In the genomic region with DNA sequence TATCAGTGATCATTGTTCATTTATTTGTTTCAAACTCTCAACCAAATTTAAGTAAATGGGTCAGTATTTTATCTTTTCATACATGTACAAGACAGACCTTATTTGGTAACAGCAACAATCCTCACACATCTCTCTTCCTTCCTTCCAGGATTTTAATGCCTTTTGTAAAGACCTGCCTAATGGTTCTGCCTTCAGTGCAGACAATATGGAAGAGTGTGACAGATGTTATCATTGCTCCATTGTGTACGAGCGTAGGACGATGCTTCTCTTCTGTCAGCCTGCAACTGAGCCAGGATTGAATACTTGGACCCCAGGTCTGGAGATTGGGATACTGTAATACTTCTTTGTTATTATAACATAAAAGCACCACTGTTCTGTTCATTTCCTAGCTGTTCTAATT, we compare ENCODE assay signal across 22 cellular contexts. TPM values are rescaled to one million over a fixed set of nuclear protein-coding genes. Genes with fewer than 3 reads are reported as not detected.
"Had no signal": no experiment of that assay in that cellular context is flagged by ENCODE, and none has a peak within 500 bp of the region (broad histone marks: within the 10 kb centered on the region; RNA-seq: fewer than 3 reads in every experiment).

No MANE protein-coding gene starts in this region.

- H3K4me3 ChIP-seq: adrenal gland, esophagus squamous epithelium, skin epidermis had no signal

- H3K79me2 ChIP-seq: parathyroid adenoma had no signal

- FAIRE-seq: endometrium, islet of Langerhans had no signal

- DNase-seq: activated CD4-positive, alpha-beta memory T cell treated with anti-CD3 and anti-CD28 coated beads for 36 hours; activated CD4-positive, alpha-beta T cell treated with anti-CD3 and anti-CD28 coated beads for 36 hours; activated CD8-positive, alpha-beta memory T cell treated with anti-CD3 and anti-CD28 coated beads, Interleukin-2, amount 10 ng/mL, durations not matched to agents 7 days and 5 days; activated T-cell treated with anti-CD3 and anti-CD28 coated beads, Interleukin-2, amount 50 U/mL, for 1 hour; adrenal gland; esophagus squamous epithelium; foreskin fibroblast; natural killer cell; stimulated activated CD4-positive, alpha-beta T cell treated with anti-CD3 and anti-CD28 coated beads, Interleukin-15, amount 100 ng/mL, for 24 hours; stimulated activated CD4-positive, alpha-beta T cell treated with anti-CD3 and anti-CD28 coated beads, Interleukin-4, amount 100 ng/mL, for 1 hour; stimulated activated naive CD4-positive, alpha-beta T cell; substantia nigra; T-helper 17 cell; trophoblast cell had no signal

- H3K4me1 ChIP-seq: parathyroid adenoma had no signal

- H3K36me3 ChIP-seq: adrenal gland, neutrophil had no signal

- ATAC-seq: activated CD4-positive, alpha-beta T cell treated with anti-CD3 and anti-CD28 coated beads for 36 hours; activated CD8-positive, alpha-beta memory T cell treated with anti-CD3 and anti-CD28 coated beads, Interleukin-2, amount 10 ng/mL, durations not matched to agents 7 days and 5 days; left lobe of liver; natural killer cell; T-helper 17 cell had no signal

- H3K27me3 ChIP-seq: adrenal gland, esophagus squamous epithelium had no signal

- H3K9me3 Mint-ChIP-seq: activated CD4-positive, alpha-beta memory T cell treated with anti-CD3 and anti-CD28 coated beads for 36 hours; activated naive CD4-positive, alpha-beta T cell treated with anti-CD3 and anti-CD28 coated beads, Interleukin-2, amount 50 U/mL, for 24 hours; natural killer cell had no signal

- H3K27ac Mint-ChIP-seq: activated CD4-positive, alpha-beta memory T cell treated with anti-CD3 and anti-CD28 coated beads for 36 hours; activated CD4-positive, alpha-beta T cell treated with anti-CD3 and anti-CD28 coated beads for 36 hours; activated CD8-positive, alpha-beta memory T cell treated with anti-CD3 and anti-CD28 coated beads, Interleukin-2, amount 10 ng/mL, durations not matched to agents 7 days and 5 days; activated naive CD4-positive, alpha-beta T cell treated with anti-CD3 and anti-CD28 coated beads, Interleukin-2, amount 50 U/mL, for 24 hours; memory B cell; natural killer cell; T-helper 17 cell had no signal

- H3K27ac ChIP-seq: adrenal gland, esophagus squamous epithelium, neutrophil, parathyroid adenoma had no signal

- H3K9me3 ChIP-seq: adrenal gland, esophagus squamous epithelium, neutrophil had no signal

- H3K36me3 Mint-ChIP-seq: activated CD4-positive, alpha-beta memory T cell treated with anti-CD3 and anti-CD28 coated beads for 36 hours; activated CD8-positive, alpha-beta memory T cell treated with anti-CD3 and anti-CD28 coated beads, Interleukin-2, amount 10 ng/mL, durations not matched to agents 7 days and 5 days; activated naive CD4-positive, alpha-beta T cell treated with anti-CD3 and anti-CD28 coated beads, Interleukin-2, amount 50 U/mL, for 24 hours; memory B cell; natural killer cell had no signal

- H3K9ac ChIP-seq: parathyroid adenoma had no signal

- H2AFZ ChIP-seq: parathyroid adenoma had no signal

- H3K4me3 Mint-ChIP-seq: activated CD4-positive, alpha-beta memory T cell treated with anti-CD3 and anti-CD28 coated beads for 36 hours; activated CD4-positive, alpha-beta T cell treated with anti-CD3 and anti-CD28 coated beads for 36 hours; activated CD8-positive, alpha-beta memory T cell treated with anti-CD3 and anti-CD28 coated beads, Interleukin-2, amount 10 ng/mL, durations not matched to agents 7 days and 5 days; activated naive CD4-positive, alpha-beta T cell treated with anti-CD3 and anti-CD28 coated beads, Interleukin-2, amount 50 U/mL, for 24 hours; memory B cell; natural killer cell; T-helper 17 cell had no signal

RNA-seq across cellular contexts. Expression of a gene that starts 6.3 kb away (rescaled TPM):
- total RNA-seq: activated CD4-positive, alpha-beta memory T cell treated with anti-CD3 and anti-CD28 coated beads for 36 hours; activated CD4-positive, alpha-beta T cell treated with anti-CD3 and anti-CD28 coated beads for 36 hours had no signal

RNA-seq across cellular contexts. Expression of a gene that starts 19.0 kb away (rescaled TPM):
- total RNA-seq: natural killer cell had no signal
